In the genomic region with DNA sequence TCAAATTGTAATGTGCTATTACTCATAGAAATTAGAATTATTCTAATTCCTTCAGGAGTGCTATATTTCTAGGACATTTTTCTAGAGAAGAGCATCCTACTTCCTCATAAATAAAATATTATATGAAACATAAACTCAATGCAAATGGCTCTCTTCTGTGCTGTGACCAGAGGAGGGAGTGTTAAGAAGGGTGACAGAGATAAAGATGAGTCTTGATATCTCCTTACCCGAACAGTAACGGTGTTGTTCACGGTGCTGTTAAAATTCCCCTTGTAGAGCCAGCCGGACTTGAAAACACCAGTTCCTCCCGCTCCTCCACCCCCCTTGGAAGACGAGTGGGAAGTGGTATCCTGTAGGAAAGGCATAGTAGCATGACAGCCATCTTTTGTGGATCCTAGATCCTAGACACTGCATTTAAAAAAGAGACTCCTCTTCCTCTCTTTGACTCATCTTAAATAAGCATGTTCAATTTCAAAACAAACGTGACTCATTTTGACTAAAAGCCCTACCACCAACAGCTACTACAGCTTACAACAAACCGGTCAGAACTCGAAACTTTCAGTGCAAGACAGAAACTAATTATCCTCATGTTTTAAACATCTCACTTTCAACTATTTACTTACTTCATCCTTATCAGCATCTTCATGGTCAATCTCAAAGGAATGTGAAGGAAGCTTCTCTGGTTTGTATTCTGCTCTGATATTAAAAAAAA, we compare ENCODE assay signal across 8 cellular contexts.
DNase-seq lines count a peak whose midpoint lies in the region; ATAC-seq, FAIRE-seq and TF ChIP-seq lines count a peak whose summit lies in the region.

No MANE protein-coding gene starts in this region.

- H3K27me3 ChIP-seq in dorsolateral prefrontal cortex = no peaks in the 10 kb centered on the region

- H3K27me3 Mint-ChIP-seq in immature natural killer cell (ENCODE audit: low read depth in 3 of 3) = peaks cover 0 to 1% (median 0%) of the 10 kb centered on the region in 3 donors

- peak; percentile 88 for FAIRE-seq in RCC 7860 (lab: Jason Lieb, UNC)

- no peak for TF ChIP-seq CTCF in dorsolateral prefrontal cortex (IDR thresholded peaks at IDR 0.05 in 54 of 56, conservative IDR thresholded peaks at IDR 0.05 in 2 of 56; ENCODE audit: low read depth in 1 of 56, partially characterized antibody in 56 of 56)

- no peak overlapping the region for H3K4me3 ChIP-seq in dorsolateral prefrontal cortex

- DNase-seq in RCC 7860 (ENCODE audit: low spot score) = peak; percentile 76
- DNase-seq in immature natural killer cell = no peak
- no peak for DNase-seq in C1 segment of cervical spinal cord (lab: John Stamatoyannopoulos, UW)
- DNase-seq in dorsolateral prefrontal cortex = no peak
- no peak for DNase-seq in foreskin melanocyte
- no peak for DNase-seq in iPS-NIHi11 (ENCODE audit: low spot score)

- no peak overlapping the region for H3K4me3 Mint-ChIP-seq in immature natural killer cell

- intact Hi-C loops in dorsolateral prefrontal cortex (cut with DNase I) = no loop called here

- ATAC-seq in GM18517 (IDR thresholded peaks at IDR 0.05; ENCODE audit: unreplicated experiment) (peak; percentile 86), HG02678 (IDR thresholded peaks at IDR 0.05; ENCODE audit: unreplicated experiment) (peak; percentile 72)

- H3K4me1 Mint-ChIP-seq in immature natural killer cell = peaks cover 18 to 50% of the 10 kb centered on the region in 2 donors

- no peaks in the 10 kb centered on the region for H3K9me3 Mint-ChIP-seq in immature natural killer cell

- H3K27ac ChIP-seq in dorsolateral prefrontal cortex = peak overlapping the region in 18 of 59 donors; percentile 0 to 55 (median 23)

- H3K27ac Mint-ChIP-seq in immature natural killer cell = peak overlapping the region in 4 of 6 donors; percentile 24 to 82 (median 46)

- H3K36me3 Mint-ChIP-seq in immature natural killer cell = peaks cover 16 to 53% (median 25%) of the 10 kb centered on the region in 3 donors
